In genomic region chr12:24025153-24025798, GRCh38 we compare ENCODE assay signal across 12 cellular contexts.
DNase-seq lines count a peak whose midpoint lies in the region; ATAC-seq and TF ChIP-seq lines count a peak whose summit lies in the region.
"Had no signal": no experiment of that assay in that cellular context is flagged by ENCODE, and none has a peak within 500 bp of the region (broad histone marks: within the 10 kb centered on the region; RNA-seq: fewer than 3 reads in every experiment).

No MANE protein-coding gene starts in this region.

- no peak for DNase-seq in GM06990 (ENCODE audit: extremely low read depth, insufficient read length)
- DNase-seq in KBM-7, result peak; percentile 3
- no peak for DNase-seq in ascending aorta (ENCODE audit: low spot score in 2 of 2)
- DNase-seq in right lobe of liver, result no peak
- no peak for DNase-seq in spleen
- no peak for DNase-seq in ecto neural progenitor cell (ENCODE audit: low spot score)
- DNase-seq in NCI-H2227 treated with DMSO at 0.1 percent for 48 hours (lab: John Stamatoyannopoulos, UW), result no peak
- DNase-seq: activated CD8-positive, alpha-beta memory T cell treated with anti-CD3 and anti-CD28 coated beads for 24 hours; caudate nucleus; NCI-H1048 had no signal

- H3K27me3 ChIP-seq in GM06990 (replicated peaks; ENCODE audit: control insufficient read depth, insufficient read depth, low read length) (no peaks in the 10 kb centered on the region), ascending aorta (no peaks in the 10 kb centered on the region), right lobe of liver (no peaks in the 10 kb centered on the region), spleen (replicated peaks in 1 of 7) (peaks cover 0 to 5% (median 0%) of the 10 kb centered on the region in 7 donors)

- peaks cover 0 to 8% of the 10 kb centered on the region in 2 donors for H3K9me3 ChIP-seq in ascending aorta
- H3K9me3 ChIP-seq in right lobe of liver, result no peaks in the 10 kb centered on the region
- peaks cover 0 to 2% (median 0%) of the 10 kb centered on the region in 8 donors for H3K9me3 ChIP-seq in spleen

- in situ Hi-C loops in KBM-7 (cut with MboI; ENCODE audit: low pct_unique_long_range_greater_than_20kb, low sequenced_read_pairs), result no loop called here

- H3K27ac ChIP-seq in ascending aorta, result peak overlapping the region; percentile 16 to 57
- peak overlapping the region in 2 of 3 donors; percentile 11 to 35 for H3K27ac ChIP-seq in right lobe of liver
- no peak overlapping the region for H3K27ac ChIP-seq in spleen

- intact Hi-C loops in ascending aorta (cut with DNase I), result no loop called here
- intact Hi-C loops in right lobe of liver (cut with DNase I), result no loop called here
- intact Hi-C loops in spleen (cut with DNase I; ENCODE audit: low total_unique reads), result no loop called here

- 38% methylated on average over 3 of the region's 3 CpGs for WGBS in right lobe of liver (ENCODE audit: insufficient coverage, low coverage, low lambda C conversion rate, missing lambda C conversion rate)
- 79 to 87% (median 83%) methylated on average over 3 of the region's 3 CpGs for WGBS in spleen, 5 donors

- no peaks in the 10 kb centered on the region for H3K36me3 ChIP-seq in GM06990 (ENCODE audit: control insufficient read depth, insufficient read depth, low read length)
- H3K36me3 ChIP-seq in ascending aorta, result no peaks in the 10 kb centered on the region
- H3K36me3 ChIP-seq in right lobe of liver, result no peaks in the 10 kb centered on the region
- no peaks in the 10 kb centered on the region for H3K36me3 ChIP-seq in spleen

- peaks cover 2 to 4% of the 10 kb centered on the region in 2 donors for H3K4me1 ChIP-seq in ascending aorta
- H3K4me1 ChIP-seq in right lobe of liver, result peaks cover 0 to 26% (median 2%) of the 10 kb centered on the region in 4 donors
- H3K4me1 ChIP-seq in spleen, result peaks cover 0 to 8% (median 0%) of the 10 kb centered on the region in 6 donors

- TF ChIP-seq POLR2A in right lobe of liver (IDR thresholded peaks at IDR 0.05), result no peak
- TF ChIP-seq POLR2A in spleen (IDR thresholded peaks at IDR 0.05), result no peak

- H3K4me3 ChIP-seq in GM06990 (replicated peaks; ENCODE audit: low read depth, low read length), result no peak overlapping the region
- no peak overlapping the region for H3K4me3 ChIP-seq in ascending aorta
- no peak overlapping the region for H3K4me3 ChIP-seq in right lobe of liver
- no peak overlapping the region for H3K4me3 ChIP-seq in spleen

- TF ChIP-seq CTCF in GM06990 (IDR thresholded peaks at IDR 0.05; ENCODE audit: insufficient read depth, low read length, poor library complexity, severe bottlenecking) (peak; percentile 37), ascending aorta (IDR thresholded peaks at IDR 0.05) (peak in 1 of 3 experiments; percentile 25), right lobe of liver (IDR thresholded peaks at IDR 0.05) (peak; percentile 47 to 68 (median 57)), spleen (IDR thresholded peaks at IDR 0.05 in 8 of 11, conservative IDR thresholded peaks at IDR 0.05 in 3 of 11) (peak in 3 of 11 experiments; percentile 7 to 16 (median 11))

- peak; percentile 61 to 77 (median 74) for ATAC-seq in right lobe of liver
- no peak for ATAC-seq in GM19328 (IDR thresholded peaks at IDR 0.05; ENCODE audit: unreplicated experiment)
- ATAC-seq: Right ventricle myocardium inferior had no signal

Comparison
In these comparisons a context has a peak if more than half of its experiments do, and no peak if none do; other contexts are left out.
1. H3K27ac ChIP-seq: peak in ascending aorta (2 of 2) and right lobe of liver (2 of 3); none in spleen (0 of 8).